Comparison of ENCODE assay signal across 37 cellular contexts in the genomic region with DNA sequence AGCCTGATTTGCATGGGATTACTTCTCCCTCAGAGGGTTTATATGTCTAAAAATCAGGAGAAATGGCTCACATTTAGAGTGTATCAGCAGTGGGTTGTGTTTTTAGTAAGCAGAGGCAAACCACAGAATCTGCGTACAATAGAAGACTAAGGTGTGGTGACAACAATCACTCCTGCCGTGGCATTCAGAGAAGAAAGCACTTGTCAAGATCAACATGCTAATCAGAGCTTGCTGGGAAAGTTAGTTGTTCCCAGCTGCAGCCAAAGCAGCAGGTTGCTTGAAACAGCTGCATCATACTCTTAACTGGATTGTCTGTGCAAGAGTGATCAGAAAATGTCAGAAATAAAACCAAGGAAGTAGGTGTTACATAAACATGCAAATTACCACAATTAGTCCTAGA.
"Had no signal": no experiment of that assay in that cellular context is flagged by ENCODE, and none has a peak within 500 bp of the region (broad histone marks: within the 10 kb centered on the region; RNA-seq: fewer than 3 reads in every experiment).

No MANE protein-coding gene starts in this region.

- H3K4me1 Mint-ChIP-seq: activated CD4-positive, alpha-beta T cell treated with anti-CD3 and anti-CD28 coated beads for 36 hours; activated CD4-positive, alpha-beta T cell treated with anti-CD3 and anti-CD28 coated beads, Interleukin-2, amount 10 ng/mL, durations not matched to agents 7 days and 5 days; activated naive CD4-positive, alpha-beta T cell treated with anti-CD3 and anti-CD28 coated beads, Interleukin-2, amount 50 U/mL, for 24 hours; activated naive CD8-positive, alpha-beta T cell treated with anti-CD3 and anti-CD28 coated beads, Interleukin-2, amount 10 ng/mL, durations not matched to agents 7 days and 5 days had no signal

- H3K4me1 ChIP-seq: Peyer's patch had no signal

- H3K36me3 Mint-ChIP-seq: activated naive CD4-positive, alpha-beta T cell treated with anti-CD3 and anti-CD28 coated beads, Interleukin-2, amount 50 U/mL, for 24 hours; activated naive CD8-positive, alpha-beta T cell treated with anti-CD3 and anti-CD28 coated beads, Interleukin-2, amount 10 ng/mL, durations not matched to agents 7 days and 5 days; brain had no signal

- H3K27ac ChIP-seq: Peyer's patch, WERI-Rb-1 had no signal

- ATAC-seq: activated CD4-positive, alpha-beta T cell treated with anti-CD3 and anti-CD28 coated beads for 36 hours; activated CD4-positive, CD25-positive, alpha-beta regulatory T cell treated with anti-CD3 and anti-CD28 coated beads, Interleukin-2, amount 50 U/mL, for 24 hours; activated CD8-positive, alpha-beta T cell treated with anti-CD3 and anti-CD28 coated beads, Interleukin-2, amount 10 ng/mL, durations not matched to agents 7 days and 5 days; PC-3; Right ventricle myocardium inferior had no signal

- DNase-seq: activated CD4-positive, alpha-beta T cell treated with anti-CD3 and anti-CD28 coated beads for 36 hours; activated CD4-positive, alpha-beta T cell treated with anti-CD3 and anti-CD28 coated beads, Interleukin-2, amount 10 ng/mL, durations not matched to agents 7 days and 5 days; activated CD4-positive, alpha-beta T cell treated with anti-CD3 and anti-CD28 coated beads, Interleukin-2, amount 50 U/mL, for 48 hours; activated CD8-positive, alpha-beta T cell treated with anti-CD3 and anti-CD28 coated beads, Interleukin-2, amount 10 ng/mL, durations not matched to agents 7 days and 5 days; activated gamma-delta T cell; activated naive CD4-positive, alpha-beta T cell treated with Interleukin-2 at 50 U/mL for 16 hours; activated naive CD8-positive, alpha-beta T cell treated with anti-CD3 and anti-CD28 coated beads, Interleukin-2, amount 10 ng/mL, durations not matched to agents 7 days and 5 days; activated T-cell treated with anti-CD3 and anti-CD28 coated beads, Interleukin-2, amount 50 U/mL, for 24 hours; amygdala; caudate nucleus; cerebellar nuclear complex; Kasumi-1; KG1; MG63; NCI-H1048; NCI-H1105 treated with DMSO at 0.1 percent for 48 hours; NCI-H1436; NCI-H1694; NCI-H1930; NCI-H2081 treated with DMSO at 0.1 percent for 48 hours; NCI-H2171; NCI-H510A; NCI-H526; NK-92 treated with Interleukin-12 subunit alpha and Interleukin-12 subunit beta, amount 100 ng/mL, for 24 hours; PC-3; Peyer's patch; RPMI8226; SW 1271; T-helper 1 cell; T-helper 2 cell; T1000; WERI-Rb-1 had no signal

- H3K9me3 ChIP-seq: MG63 had no signal

- H3K36me3 ChIP-seq: MG63, Peyer's patch, WERI-Rb-1 had no signal

- H3K27me3 ChIP-seq: MG63, Peyer's patch had no signal

- H3K4me3 Mint-ChIP-seq: activated CD4-positive, alpha-beta T cell treated with anti-CD3 and anti-CD28 coated beads for 36 hours; activated CD4-positive, alpha-beta T cell treated with anti-CD3 and anti-CD28 coated beads, Interleukin-2, amount 10 ng/mL, durations not matched to agents 7 days and 5 days; activated CD8-positive, alpha-beta T cell treated with anti-CD3 and anti-CD28 coated beads, Interleukin-2, amount 10 ng/mL, durations not matched to agents 7 days and 5 days; activated naive CD4-positive, alpha-beta T cell treated with anti-CD3 and anti-CD28 coated beads, Interleukin-2, amount 50 U/mL, for 24 hours; activated naive CD8-positive, alpha-beta T cell treated with anti-CD3 and anti-CD28 coated beads, Interleukin-2, amount 10 ng/mL, durations not matched to agents 7 days and 5 days; activated T-cell treated with anti-CD3 and anti-CD28 coated beads, Interleukin-2, amount 50 U/mL, for 24 hours; brain had no signal

- H3K9me3 Mint-ChIP-seq: brain had no signal

- H3K27ac Mint-ChIP-seq: activated CD4-positive, alpha-beta T cell treated with anti-CD3 and anti-CD28 coated beads for 36 hours; activated CD4-positive, alpha-beta T cell treated with anti-CD3 and anti-CD28 coated beads, Interleukin-2, amount 10 ng/mL, durations not matched to agents 7 days and 5 days; activated CD8-positive, alpha-beta T cell treated with anti-CD3 and anti-CD28 coated beads, Interleukin-2, amount 10 ng/mL, durations not matched to agents 7 days and 5 days; activated naive CD4-positive, alpha-beta T cell treated with anti-CD3 and anti-CD28 coated beads, Interleukin-2, amount 50 U/mL, for 24 hours; activated naive CD8-positive, alpha-beta T cell treated with anti-CD3 and anti-CD28 coated beads, Interleukin-2, amount 10 ng/mL, durations not matched to agents 7 days and 5 days; activated T-cell treated with anti-CD3 and anti-CD28 coated beads, Interleukin-2, amount 50 U/mL, for 24 hours; activated T-helper 2 cell treated with anti-CD3 and anti-CD28 coated beads, Interferon-gamma antibody, Interleukin-2, Interleukin-4, amounts not matched to agents 10 μg/mL and 5 μg/mL and 100 μg/mL, durations not matched to agents 14 hours and 24 hours and 36 hours; brain had no signal

- H3K27me3 Mint-ChIP-seq: activated CD4-positive, alpha-beta T cell treated with anti-CD3 and anti-CD28 coated beads for 36 hours; activated CD4-positive, alpha-beta T cell treated with anti-CD3 and anti-CD28 coated beads, Interleukin-2, amount 10 ng/mL, durations not matched to agents 7 days and 5 days; activated naive CD4-positive, alpha-beta T cell treated with anti-CD3 and anti-CD28 coated beads, Interleukin-2, amount 50 U/mL, for 24 hours; activated naive CD8-positive, alpha-beta T cell treated with anti-CD3 and anti-CD28 coated beads, Interleukin-2, amount 10 ng/mL, durations not matched to agents 7 days and 5 days; activated T-cell treated with anti-CD3 and anti-CD28 coated beads, Interleukin-2, amount 50 U/mL, for 24 hours had no signal

- H3K4me3 ChIP-seq: MG63, Peyer's patch had no signal
